8 cellular contexts compared by ENCODE assay signal in genomic region chr22:20206709-20207215, GRCh38. TPM values are rescaled to one million over a fixed set of nuclear protein-coding genes. Genes with fewer than 3 reads are reported as not detected.
DNase-seq lines count a peak whose midpoint lies in the region; ATAC-seq and TF ChIP-seq lines count a peak whose summit lies in the region.

No MANE protein-coding gene starts in this region.

- H3K9ac ChIP-seq in GM23248, result peak overlapping the region; percentile 91

- peak overlapping the region; percentile 81 for H2AFZ ChIP-seq in GM23248

- peak overlapping the region; percentile 47 for H3K27ac ChIP-seq in GM23248
- peak overlapping the region in 3 of 4 donors; percentile 72 to 76 (median 74) for H3K27ac ChIP-seq in gastroesophageal sphincter

- TF ChIP-seq CTCF in WI38 (IDR thresholded peaks at IDR 0.05; ENCODE audit: low read depth, low read length) (no peak), gastroesophageal sphincter (IDR thresholded peaks at IDR 0.05) (no peak)

- H3F3A ChIP-seq in GM23248 (ENCODE audit: insufficient read depth), result no peaks in the 10 kb centered on the region

- peaks cover 32% of the 10 kb centered on the region for H3K4me1 ChIP-seq in GM23248 (ENCODE audit: insufficient read depth)
- peaks cover 0 to 69% (median 26%) of the 10 kb centered on the region in 3 donors for H3K4me1 ChIP-seq in gastroesophageal sphincter

- ATAC-seq in gastroesophageal sphincter (no peak), GM19328 (IDR thresholded peaks at IDR 0.05; ENCODE audit: unreplicated experiment) (no peak)

- H3K36me3 ChIP-seq in GM23248 (ENCODE audit: low read depth) (no peaks in the 10 kb centered on the region), gastroesophageal sphincter (no peaks in the 10 kb centered on the region)

- no peak for TF ChIP-seq POLR2A in gastroesophageal sphincter (IDR thresholded peaks at IDR 0.05)

- DNase-seq in AG08395 (ENCODE audit: low spot score) (peak; percentile 45), GM23248 (peak; percentile 60), AG08396 (ENCODE audit: low spot score) (no peak), NCI-H1694 (lab: John Stamatoyannopoulos, UW) (no peak)
- DNase-seq in stimulated activated CD4-positive, alpha-beta T cell treated with anti-CD3 and anti-CD28 coated beads, Interleukin-2, amount 100 ng/mL, for 24 hours, result peak; percentile 13 to 21

- H3K9me3 ChIP-seq in GM23248 (ENCODE audit: low read depth) (no peaks in the 10 kb centered on the region), gastroesophageal sphincter (no peaks in the 10 kb centered on the region)

- WGBS in GM23248 (ENCODE audit: low coverage in 1 of 2, low lambda C conversion rate in 2 of 2, missing lambda C conversion rate in 2 of 2), 2 experiments, result 18 to 35% methylated on average over 9 of the region's 9 CpGs
- WGBS in gastroesophageal sphincter (ENCODE audit: low coverage in 1 of 2), 2 donors, result 17% methylated on average over 1 of the region's 9 CpGs; no CpG with 5 or more reads in 1 of the 2 donors

- no peaks in the 10 kb centered on the region for H4K20me1 ChIP-seq in GM23248 (ENCODE audit: insufficient read depth)

- in situ Hi-C loops in GM23248 (cut with MboI), result no loop called here

- H3K9me2 ChIP-seq in GM23248 (ENCODE audit: insufficient read depth), result no peaks in the 10 kb centered on the region

- H3K4me3 ChIP-seq in GM23248 (peak overlapping the region; percentile 95), WI38 (ENCODE audit: low read depth, low read length) (peak overlapping the region; percentile 62), gastroesophageal sphincter (peak overlapping the region; percentile 38 to 60)

- H3K27me3 ChIP-seq in GM23248 (replicated peaks; ENCODE audit: insufficient read depth) (no peaks in the 10 kb centered on the region), gastroesophageal sphincter (peaks cover 5% of the 10 kb centered on the region)

- peaks cover 20% of the 10 kb centered on the region; the same call in 1 of the 2 replicates for H3K79me2 ChIP-seq in GM23248 (ENCODE audit: insufficient read depth)

- peak overlapping the region; percentile 82 for H3K4me2 ChIP-seq in GM23248 (ENCODE audit: unreplicated experiment)

- TF ChIP-seq EP300 in gastroesophageal sphincter (IDR thresholded peaks at IDR 0.05), result no peak

RNA-seq across cellular contexts. Expression of gene CCDC188, which starts 55.9 kb away (rescaled TPM):
- total RNA-seq in GM23248 (2014; rRNA removed; shearing (Covaris generic)), result 0.76 and 1.8 TPM in 2 replicates
- 1.2 TPM in 2 replicates for polyA plus RNA-seq in GM23248 (2016; fragmentation: Nextera tagmentation; extraction: Ambion mirVana)
- total RNA-seq in gastroesophageal sphincter, result not detected

Comparison
In these comparisons a context has a peak if more than half of its experiments do, and no peak if none do; other contexts are left out.
1. DNase-seq: peak in AG08395 (single experiment), GM23248 (single experiment) and stimulated activated CD4-positive, alpha-beta T cell treated with anti-CD3 and anti-CD28 coated beads, Interleukin-2, amount 100 ng/mL, for 24 hours (2 of 2); none in AG08396 (single experiment) and NCI-H1694 (single experiment).
2. Peak in every context shown above with its lines, with median percentiles within 50 percentile points of each other: H3K4me3 ChIP-seq.